ENCODE assay signal across 1 cellular context in genomic region chr1:39105841-39106765, GRCh38.
TF ChIP-seq lines count a peak whose summit lies in the region.

No MANE protein-coding gene starts in this region.

TF ChIP-seq in K562, 482 proteins besides CTCF, POLR2A, EP300 and RAD21 (continued from another document and continues in another):
- TF ChIP-seq PYGO2 (tag; IDR thresholded peaks at IDR 0.05), result no peak
- TF ChIP-seq ZNF140 (CRISPR knock-in tag; IDR thresholded peaks at IDR 0.05), result no peak
- TF ChIP-seq NUFIP1 (IDR thresholded peaks at IDR 0.05; ENCODE audit: partially characterized antibody), result no peak
- TF ChIP-seq ZBTB40 (IDR thresholded peaks at IDR 0.05), result 0 out of 2 replicates have a peak, but pooled peaks have one; percentile 40
- no peak for TF ChIP-seq ZBTB40 (CRISPR knock-in tag; IDR thresholded peaks at IDR 0.05)
- no peak for TF ChIP-seq ZNF239 (CRISPR knock-in tag; IDR thresholded peaks at IDR 0.05)
- TF ChIP-seq ID3 (CRISPR knock-in tag; IDR thresholded peaks at IDR 0.05), result no peak
- TF ChIP-seq ID3 (tag; IDR thresholded peaks at IDR 0.05), result peak; percentile 11; the same call in 1 of the 2 replicates
- no peak for TF ChIP-seq IRF9 (tag; IDR thresholded peaks at IDR 0.05)
- no peak for TF ChIP-seq HOMEZ (CRISPR knock-in tag; IDR thresholded peaks at IDR 0.05)
- TF ChIP-seq ZNF586 (CRISPR knock-in tag; conservative IDR thresholded peaks at IDR 0.05), result no peak
- peak; percentile 19 for TF ChIP-seq SAP30 (IDR thresholded peaks at IDR 0.05; ENCODE audit: borderline replicate concordance, insufficient read depth, low read depth, low read length, poor library complexity, severe bottlenecking)
- no peak for TF ChIP-seq ILK (tag; IDR thresholded peaks at IDR 0.05; ENCODE audit: borderline replicate concordance, low read depth)
- TF ChIP-seq SREBF2 (CRISPR knock-in tag; IDR thresholded peaks at IDR 0.05), result no peak
- TF ChIP-seq POLR2B (IDR thresholded peaks at IDR 0.05; ENCODE audit: low read depth, partially characterized antibody), result no peak
- TF ChIP-seq ELF2 (CRISPR knock-in tag; IDR thresholded peaks at IDR 0.05), result no peak
- no peak for TF ChIP-seq CCAR2 (IDR thresholded peaks at IDR 0.05; ENCODE audit: low read depth, low read length)
- TF ChIP-seq MTA3 (IDR thresholded peaks at IDR 0.05; ENCODE audit: borderline replicate concordance), result no peak
- peak in 1 of 2 experiments; percentile 29; a peak in 1 of 4 replicates for TF ChIP-seq MNT (conservative IDR thresholded peaks at IDR 0.05)
- TF ChIP-seq ZNF316 (IDR thresholded peaks at IDR 0.05), result peak; percentile 23
- 0 out of 2 replicates have a peak, but pooled peaks have one; percentile 31 for TF ChIP-seq ZNF76 (CRISPR knock-in tag; IDR thresholded peaks at IDR 0.05; ENCODE audit: borderline replicate concordance)
- no peak for TF ChIP-seq ZNF584 (CRISPR knock-in tag; IDR thresholded peaks at IDR 0.05; ENCODE audit: low read depth)
- no peak for TF ChIP-seq FOXJ2 (tag; IDR thresholded peaks at IDR 0.05)
- 0 out of 2 replicates have a peak, but pooled peaks have one; percentile 32 for TF ChIP-seq ZC3H4 (CRISPR knock-in tag; IDR thresholded peaks at IDR 0.05; ENCODE audit: borderline replicate concordance)
- no peak for TF ChIP-seq ETV5 (CRISPR knock-in tag; IDR thresholded peaks at IDR 0.05; ENCODE audit: low read depth)
- no peak for TF ChIP-seq ATF2 (CRISPR knock-in tag; IDR thresholded peaks at IDR 0.05)
- no peak for TF ChIP-seq ZNF407 (IDR thresholded peaks at IDR 0.05; ENCODE audit: low read depth)
- TF ChIP-seq TEAD1 (CRISPR knock-in tag; IDR thresholded peaks at IDR 0.05), result no peak
- TF ChIP-seq ZNF146 (CRISPR knock-in tag; IDR thresholded peaks at IDR 0.05; ENCODE audit: unreplicated experiment), result no peak
